Comparison of ENCODE assay signal across 1 cellular context in the genomic region with DNA sequence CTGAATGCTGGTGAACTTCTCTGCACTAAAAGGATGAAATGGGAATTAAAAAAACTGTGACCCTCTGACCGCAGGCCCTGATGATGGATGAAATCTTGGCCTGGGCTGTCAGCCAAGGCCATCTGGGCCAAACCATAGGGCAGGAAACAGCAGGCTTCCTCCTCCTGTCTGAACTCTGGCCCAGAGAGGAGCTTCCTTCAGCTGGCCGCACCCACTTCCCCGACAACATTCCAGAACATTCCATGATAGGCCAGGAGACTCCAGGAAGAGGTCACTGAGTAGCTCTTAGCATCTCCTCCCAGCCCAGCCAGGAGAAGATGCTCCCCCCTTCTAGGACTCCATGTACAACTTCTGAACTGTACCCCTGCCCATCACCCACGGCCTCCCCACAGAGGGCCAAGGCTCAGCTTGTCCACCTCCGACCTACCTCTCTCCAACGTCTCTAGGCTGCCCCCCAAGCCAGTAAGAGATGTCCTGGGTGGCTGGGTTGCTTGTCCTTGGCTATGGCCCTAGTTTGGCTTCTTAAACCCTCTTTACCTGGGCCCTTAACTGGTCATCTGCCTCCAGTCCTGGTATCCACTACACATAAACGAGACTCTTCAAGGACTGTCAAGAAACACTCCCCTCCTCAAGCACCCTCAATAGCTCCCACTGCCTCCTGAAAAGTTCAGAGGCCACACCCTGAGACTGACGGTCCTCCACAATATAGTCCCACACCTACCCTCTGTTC.
TF ChIP-seq lines count a peak whose summit lies in the region.

No MANE protein-coding gene starts in this region.

TF ChIP-seq in HepG2, 621 proteins besides CTCF, POLR2A, EP300 and RAD21 (continued from another document):
- TF ChIP-seq, protein P1, sequence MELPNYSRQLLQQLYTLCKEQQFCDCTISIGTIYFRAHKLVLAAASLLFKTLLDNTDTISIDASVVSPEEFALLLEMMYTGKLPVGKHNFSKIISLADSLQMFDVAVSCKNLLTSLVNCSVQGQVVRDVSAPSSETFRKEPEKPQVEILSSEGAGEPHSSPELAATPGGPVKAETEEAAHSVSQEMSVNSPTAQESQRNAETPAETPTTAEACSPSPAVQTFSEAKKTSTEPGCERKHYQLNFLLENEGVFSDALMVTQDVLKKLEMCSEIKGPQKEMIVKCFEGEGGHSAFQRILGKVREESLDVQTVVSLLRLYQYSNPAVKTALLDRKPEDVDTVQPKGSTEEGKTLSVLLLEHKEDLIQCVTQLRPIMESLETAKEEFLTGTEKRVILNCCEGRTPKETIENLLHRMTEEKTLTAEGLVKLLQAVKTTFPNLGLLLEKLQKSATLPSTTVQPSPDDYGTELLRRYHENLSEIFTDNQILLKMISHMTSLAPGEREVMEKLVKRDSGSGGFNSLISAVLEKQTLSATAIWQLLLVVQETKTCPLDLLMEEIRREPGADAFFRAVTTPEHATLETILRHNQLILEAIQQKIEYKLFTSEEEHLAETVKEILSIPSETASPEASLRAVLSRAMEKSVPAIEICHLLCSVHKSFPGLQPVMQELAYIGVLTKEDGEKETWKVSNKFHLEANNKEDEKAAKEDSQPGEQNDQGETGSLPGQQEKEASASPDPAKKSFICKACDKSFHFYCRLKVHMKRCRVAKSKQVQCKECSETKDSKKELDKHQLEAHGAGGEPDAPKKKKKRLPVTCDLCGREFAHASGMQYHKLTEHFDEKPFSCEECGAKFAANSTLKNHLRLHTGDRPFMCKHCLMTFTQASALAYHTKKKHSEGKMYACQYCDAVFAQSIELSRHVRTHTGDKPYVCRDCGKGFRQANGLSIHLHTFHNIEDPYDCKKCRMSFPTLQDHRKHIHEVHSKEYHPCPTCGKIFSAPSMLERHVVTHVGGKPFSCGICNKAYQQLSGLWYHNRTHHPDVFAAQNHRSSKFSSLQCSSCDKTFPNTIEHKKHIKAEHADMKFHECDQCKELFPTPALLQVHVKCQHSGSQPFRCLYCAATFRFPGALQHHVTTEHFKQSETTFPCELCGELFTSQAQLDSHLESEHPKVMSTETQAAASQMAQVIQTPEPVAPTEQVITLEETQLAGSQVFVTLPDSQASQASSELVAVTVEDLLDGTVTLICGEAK (IDR thresholded peaks at IDR 0.05), result no peak
- TF ChIP-seq, protein P1 (CRISPR knock-in tag; IDR thresholded peaks at IDR 0.05), result 0 out of 2 replicates have a peak, but pooled peaks have one; percentile 14
- TF ChIP-seq RXRA (CRISPR knock-in tag; IDR thresholded peaks at IDR 0.05) (peak; percentile 65; the same call in 1 of the 2 replicates), NR2F2 (IDR thresholded peaks at IDR 0.05; ENCODE audit: borderline replicate concordance, low read depth) (peak; percentile 58; the same call in 1 of the 2 replicates), TGIF2 (CRISPR knock-in tag; IDR thresholded peaks at IDR 0.05) (no peak), XRCC5 (optimal IDR thresholded peaks at IDR 0.05; ENCODE audit: low read length) (no peak), POLR2G (IDR thresholded peaks at IDR 0.05; ENCODE audit: low read depth, low read length) (no peak), ZNF562 (CRISPR knock-in tag; IDR thresholded peaks at IDR 0.05; ENCODE audit: borderline replicate concordance) (no peak)
- TF ChIP-seq, protein P2, sequence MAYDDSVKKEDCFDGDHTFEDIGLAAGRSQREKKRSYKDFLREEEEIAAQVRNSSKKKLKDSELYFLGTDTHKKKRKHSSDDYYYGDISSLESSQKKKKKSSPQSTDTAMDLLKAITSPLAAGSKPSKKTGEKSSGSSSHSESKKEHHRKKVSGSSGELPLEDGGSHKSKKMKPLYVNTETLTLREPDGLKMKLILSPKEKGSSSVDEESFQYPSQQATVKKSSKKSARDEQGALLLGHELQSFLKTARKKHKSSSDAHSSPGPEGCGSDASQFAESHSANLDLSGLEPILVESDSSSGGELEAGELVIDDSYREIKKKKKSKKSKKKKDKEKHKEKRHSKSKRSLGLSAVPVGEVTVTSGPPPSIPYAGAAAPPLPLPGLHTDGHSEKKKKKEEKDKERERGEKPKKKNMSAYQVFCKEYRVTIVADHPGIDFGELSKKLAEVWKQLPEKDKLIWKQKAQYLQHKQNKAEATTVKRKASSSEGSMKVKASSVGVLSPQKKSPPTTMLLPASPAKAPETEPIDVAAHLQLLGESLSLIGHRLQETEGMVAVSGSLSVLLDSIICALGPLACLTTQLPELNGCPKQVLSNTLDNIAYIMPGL (CRISPR knock-in tag; IDR thresholded peaks at IDR 0.05; ENCODE audit: borderline replicate concordance in 1 of 2, low read depth in 1 of 2), result no peak
- TF ChIP-seq, protein P3, sequence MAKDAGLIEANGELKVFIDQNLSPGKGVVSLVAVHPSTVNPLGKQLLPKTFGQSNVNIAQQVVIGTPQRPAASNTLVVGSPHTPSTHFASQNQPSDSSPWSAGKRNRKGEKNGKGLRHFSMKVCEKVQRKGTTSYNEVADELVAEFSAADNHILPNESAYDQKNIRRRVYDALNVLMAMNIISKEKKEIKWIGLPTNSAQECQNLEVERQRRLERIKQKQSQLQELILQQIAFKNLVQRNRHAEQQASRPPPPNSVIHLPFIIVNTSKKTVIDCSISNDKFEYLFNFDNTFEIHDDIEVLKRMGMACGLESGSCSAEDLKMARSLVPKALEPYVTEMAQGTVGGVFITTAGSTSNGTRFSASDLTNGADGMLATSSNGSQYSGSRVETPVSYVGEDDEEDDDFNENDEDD (CRISPR knock-in tag; IDR thresholded peaks at IDR 0.05; ENCODE audit: borderline replicate concordance), result no peak; the same call in 1 of the 2 replicates
